Comparison of ENCODE assay signal across 1 cellular context in genomic region chr19:38849147-38849745, GRCh38.
TF ChIP-seq lines count a peak whose summit lies in the region.

No MANE protein-coding gene starts in this region.

TF ChIP-seq in SK-N-SH, 30 proteins besides CTCF, POLR2A, EP300 and RAD21 (continued from another document):
- TF ChIP-seq REST (IDR thresholded peaks at IDR 0.05; ENCODE audit: low read depth, low read length) (no peak), CHD2 (IDR thresholded peaks at IDR 0.05; ENCODE audit: low read length, partially characterized antibody) (peak; percentile 92), ZBTB33 (IDR thresholded peaks at IDR 0.05; ENCODE audit: borderline replicate concordance, low read depth) (0 out of 2 replicates have a peak, but pooled peaks have one; percentile 22), POLR2AphosphoS5 (IDR thresholded peaks at IDR 0.05; ENCODE audit: low read depth, low read length) (no peak; the same call in 1 of the 2 replicates), FOSL2 (IDR thresholded peaks at IDR 0.05; ENCODE audit: borderline replicate concordance, low read depth) (no peak), SMC3 (IDR thresholded peaks at IDR 0.05; ENCODE audit: low read depth, low read length) (no peak), TEAD4 (IDR thresholded peaks at IDR 0.05; ENCODE audit: borderline replicate concordance, insufficient read depth) (0 out of 2 replicates have a peak, but pooled peaks have one; percentile 9), ELF1 (IDR thresholded peaks at IDR 0.05) (peak; percentile 61), MAX (IDR thresholded peaks at IDR 0.05; ENCODE audit: low read depth) (peak; percentile 94), USF2 (IDR thresholded peaks at IDR 0.05; ENCODE audit: borderline replicate concordance, low read depth, low read length) (no peak)
